In the genomic region with DNA sequence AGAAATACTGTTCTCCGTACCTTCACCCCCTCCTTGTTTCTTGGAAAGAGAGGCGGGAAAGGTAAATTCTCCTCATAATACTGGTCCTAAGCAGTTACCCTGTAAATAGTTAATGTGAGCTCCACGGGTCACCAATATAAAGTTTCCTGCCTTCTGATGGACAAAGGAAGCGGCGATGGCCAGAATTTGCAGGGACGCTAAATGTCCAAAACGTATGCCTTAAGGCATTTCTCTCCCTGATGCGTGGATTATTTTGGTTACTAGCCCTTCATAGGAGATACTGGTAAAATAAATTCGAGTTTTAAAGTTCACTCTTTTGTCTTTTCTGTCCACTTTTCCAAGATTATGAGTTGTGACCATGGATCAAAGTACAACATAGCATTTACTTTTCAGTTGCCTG, we compare ENCODE assay signal across 10 cellular contexts. TPM values are rescaled to one million over a fixed set of nuclear protein-coding genes. Genes with fewer than 3 reads are reported as not detected.
DNase-seq lines count a peak whose midpoint lies in the region; ATAC-seq and TF ChIP-seq lines count a peak whose summit lies in the region.
"Had no signal": no experiment of that assay in that cellular context is flagged by ENCODE, and none has a peak within 500 bp of the region (broad histone marks: within the 10 kb centered on the region; RNA-seq: fewer than 3 reads in every experiment).

No MANE protein-coding gene starts in this region.

- H3K27me3 ChIP-seq in esophagus squamous epithelium (no peaks in the 10 kb centered on the region), ovary (no peaks in the 10 kb centered on the region)
- H3K27me3 ChIP-seq: body of pancreas had no signal

- intact Hi-C loops in esophagus squamous epithelium (cut with DNase I), result loop anchor here (5.0 to 10.0 kb wide), 2 partner anchors 74 to 304 kb away; no protein-coding TSS in a partner anchor
- intact Hi-C loops in ovary (cut with DNase I), result no loop called here

- TF ChIP-seq CTCF in esophagus squamous epithelium (IDR thresholded peaks at IDR 0.05), result no peak
- no peak for TF ChIP-seq CTCF in ovary (IDR thresholded peaks at IDR 0.05)

- peak overlapping the region; percentile 78 to 92 (median 88) for H3K27ac ChIP-seq in esophagus squamous epithelium
- H3K27ac ChIP-seq in ovary, result no peak overlapping the region

- DNase-seq in EL, result peak; percentile 16
- peak; percentile 11 for DNase-seq in RPMI7951 (ENCODE audit: low read depth)
- DNase-seq in esophagus squamous epithelium (lab: John Stamatoyannopoulos, UW), result no peak
- no peak for DNase-seq in ovary
- no peak for DNase-seq in hippocampal formation (lab: John Stamatoyannopoulos, UW)
- DNase-seq in DMS153 (lab: John Stamatoyannopoulos, UW), result no peak
- DNase-seq: body of pancreas, NCI-H510A had no signal

- TF ChIP-seq POLR2A in esophagus squamous epithelium (IDR thresholded peaks at IDR 0.05) (no peak), ovary (IDR thresholded peaks at IDR 0.05) (no peak)

- no peaks in the 10 kb centered on the region for H3K9me3 ChIP-seq in esophagus squamous epithelium
- no peaks in the 10 kb centered on the region for H3K9me3 ChIP-seq in ovary
- H3K9me3 ChIP-seq: body of pancreas had no signal

- H3K4me3 ChIP-seq in esophagus squamous epithelium (peak overlapping the region; percentile 51 to 78 (median 63)), ovary (peak overlapping the region; percentile 60)

- H3K4me1 ChIP-seq in esophagus squamous epithelium (peaks cover 0 to 16% (median 0%) of the 10 kb centered on the region in 3 donors), ovary (ENCODE audit: insufficient read depth) (peaks cover 3% of the 10 kb centered on the region)

- peaks cover 0 to 6% (median 0%) of the 10 kb centered on the region in 3 donors for H3K36me3 ChIP-seq in esophagus squamous epithelium
- H3K36me3 ChIP-seq in ovary, result no peaks in the 10 kb centered on the region

- WGBS in esophagus squamous epithelium, 2 donors, result 9 to 12% methylated on average over 9 of the region's 9 CpGs
- WGBS in ovary, 3 donors, result 22 to 26% (median 24%) methylated on average over 9 of the region's 9 CpGs

- no peak for TF ChIP-seq EP300 in ovary (IDR thresholded peaks at IDR 0.05)

- ATAC-seq in GM19328 (IDR thresholded peaks at IDR 0.05; ENCODE audit: unreplicated experiment) (no peak), GM21576 (IDR thresholded peaks at IDR 0.05; ENCODE audit: unreplicated experiment) (no peak)

RNA-seq across cellular contexts. Expression of gene PTGS2, which starts 0.9 kb away (rescaled TPM):
- 2.1 and 2.4 TPM in 2 replicates for total RNA-seq in RPMI7951 (2014; rRNA removed; shearing (Covaris generic))
- total RNA-seq in esophagus squamous epithelium, result 1 to 10 TPM; 1.1 to 4.1 (median 2.0) TPM
- 1 to 10 TPM in 5 of 7 donors, under 1 TPM in 2; 0.50 to 7.4 (median 2.4) TPM for total RNA-seq in ovary
- polyA plus RNA-seq in ovary, result 1 to 10 TPM in 1 of 2 donors, under 1 TPM in 1; 0.86 to 2.4 TPM

Comparison
In these comparisons a context has a peak if more than half of its experiments do, and no peak if none do; other contexts are left out.
1. DNase-seq: peak in EL (single experiment) and RPMI7951 (single experiment); none in esophagus squamous epithelium (single experiment), ovary (0 of 5), hippocampal formation (0 of 2) and DMS153 (single experiment).
2. H3K27ac ChIP-seq: peak in esophagus squamous epithelium (4 of 4); none in ovary (0 of 2).